ENCODE assay signal across 8 cellular contexts in genomic region chr22:29799217-29799680, GRCh38. TPM values are rescaled to one million over a fixed set of nuclear protein-coding genes. Genes with fewer than 3 reads are reported as not detected.
DNase-seq lines count a peak whose midpoint lies in the region; TF ChIP-seq lines count a peak whose summit lies in the region.

No MANE protein-coding gene starts in this region.

- in situ Hi-C loops in GM13977 (cut with MboI; ENCODE audit: low pct_unique_long_range_greater_than_20kb, low sequenced_read_pairs, unreplicated experiment): no loop called here

- intact Hi-C loops in Calu3 (cut with micrococcal nuclease; ENCODE audit: unreplicated experiment): no loop called here

- no peak overlapping the region for H3K4me3 Mint-ChIP-seq in Calu3 (ENCODE audit: low read depth, unreplicated experiment)

- no peaks in the 10 kb centered on the region for H3K9me3 Mint-ChIP-seq in Calu3 (ENCODE audit: low read depth, unreplicated experiment)

- CTCF ChIA-PET in Calu3 (lab: Charles Lee): interaction anchor here (0.5 to 1.8 kb wide), 8 partner anchors 15 to 290 kb away, joined by 3 to 5 read pairs (median 4); no protein-coding TSS in a partner anchor

- H3K27me3 Mint-ChIP-seq in Calu3 (ENCODE audit: unreplicated experiment): no peaks in the 10 kb centered on the region

- no TSS peak for BruUV-seq in Calu3 (replicated peaks; lab: Mats Ljungman, UMichigan)

- peak; percentile 91 for DNase-seq in Calu3
- DNase-seq in NOMO-1 treated with DMSO at 0.1 percent for 48 hours (lab: John Stamatoyannopoulos, UW; ENCODE audit: unreplicated experiment): peak; percentile 84
- peak; percentile 82 to 91 for DNase-seq in dermis microvascular lymphatic vessel endothelial cell (ENCODE audit: low read depth in 2 of 2)
- DNase-seq in middle frontal gyrus (ENCODE audit: extremely low spot score, low spot score): peak; percentile 13
- no peak for DNase-seq in ecto neural progenitor cell (ENCODE audit: low spot score)
- no peak for DNase-seq in NCI-H2029 treated with DMSO at 0.1 percent for 48 hours (lab: John Stamatoyannopoulos, UW)
- DNase-seq in cerebellar nuclear complex (lab: John Stamatoyannopoulos, UW): no peak
- DNase-seq in GM13977 (ENCODE audit: low spot score): no peak

- peaks cover 50% of the 10 kb centered on the region for H3K4me1 Mint-ChIP-seq in Calu3 (ENCODE audit: low read depth, unreplicated experiment)

- peaks cover 38% of the 10 kb centered on the region for H3K36me3 Mint-ChIP-seq in Calu3 (ENCODE audit: insufficient read depth, unreplicated experiment)

- TF ChIP-seq CTCF in Calu3 (IDR thresholded peaks at IDR 0.05; ENCODE audit: unreplicated experiment) (no peak), GM13977 (IDR thresholded peaks at IDR 0.05; ENCODE audit: extremely low read depth, insufficient read depth, missing control alignments) (no peak)

- peak overlapping the region; percentile 55 for H3K27ac Mint-ChIP-seq in Calu3 (ENCODE audit: unreplicated experiment)

RNA-seq across cellular contexts. Expression of gene UQCR10, which starts 32.1 kb away (rescaled TPM):
- 113 and 120 TPM in 2 replicates for total RNA-seq in Calu3 (2022)
- total RNA-seq in dermis microvascular lymphatic vessel endothelial cell: 66.5 and 69.7 TPM in 2 replicates

RNA-seq across cellular contexts. Expression of gene ZMAT5, which starts 32.4 kb away (rescaled TPM):
- total RNA-seq in Calu3 (2022) (20.5 and 21.0 TPM in 2 replicates), dermis microvascular lymphatic vessel endothelial cell (13.7 and 17.1 TPM in 2 replicates)

RNA-seq across cellular contexts. Expression of gene ASCC2, which starts 38.8 kb away (rescaled TPM):
- total RNA-seq in Calu3 (2022): 62.6 and 73.4 TPM in 2 replicates
- total RNA-seq in dermis microvascular lymphatic vessel endothelial cell: 19.1 and 28.1 TPM in 2 replicates

Comparison
In these comparisons a context has a peak if more than half of its experiments do, and no peak if none do; other contexts are left out.
1. DNase-seq: peak in Calu3 (single experiment), NOMO-1 treated with DMSO at 0.1 percent for 48 hours (single experiment), dermis microvascular lymphatic vessel endothelial cell (2 of 2) and middle frontal gyrus (single experiment); none in ecto neural progenitor cell (single experiment), NCI-H2029 treated with DMSO at 0.1 percent for 48 hours (single experiment), cerebellar nuclear complex (0 of 2) and GM13977 (single experiment).